Comparison of ENCODE assay signal across 26 cellular contexts in the genomic region with DNA sequence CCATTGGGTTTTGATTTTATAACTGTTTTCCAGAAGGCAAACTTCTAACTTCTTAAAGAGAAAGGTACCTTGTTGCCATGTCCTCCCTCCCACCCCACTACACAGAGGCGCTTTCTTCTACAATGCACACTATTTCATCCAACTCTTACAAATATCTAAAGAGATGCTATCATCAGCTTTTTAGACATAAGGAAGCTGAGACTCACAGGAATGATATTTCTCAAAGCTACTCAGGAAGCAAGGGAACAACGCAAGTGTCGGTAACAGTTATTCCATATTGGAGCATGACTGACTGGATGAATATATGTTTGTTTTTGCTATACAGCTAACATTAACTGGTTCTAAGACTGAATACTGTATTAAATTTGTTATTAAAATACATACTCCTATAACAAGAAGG.
"Had no signal": no experiment of that assay in that cellular context is flagged by ENCODE, and none has a peak within 500 bp of the region (broad histone marks: within the 10 kb centered on the region; RNA-seq: fewer than 3 reads in every experiment).

No MANE protein-coding gene starts in this region.

- FAIRE-seq: colon, endometrium, keratinocyte had no signal

- H3K36me3 ChIP-seq: esophagus squamous epithelium, gastrocnemius medialis, heart right ventricle, left lung, lower lobe of right lung had no signal

- H3K4me3 ChIP-seq: coronary artery, esophagus squamous epithelium, gastrocnemius medialis, heart right ventricle, left lung, lower lobe of right lung, mucosa of descending colon had no signal

- H3K4me1 ChIP-seq: esophagus squamous epithelium, left lung, lower lobe of right lung had no signal

- H3K9me3 ChIP-seq: esophagus squamous epithelium, gastrocnemius medialis, heart right ventricle, left lung, lower lobe of right lung, mucosa of descending colon had no signal

- DNase-seq: effector CD8-positive, alpha-beta T cell; effector memory CD8-positive, alpha-beta T cell; endodermal cell; erythroblast; esophagus squamous epithelium; foreskin fibroblast; foreskin melanocyte; gastrocnemius medialis; glutamatergic neuron; head of caudate nucleus; heart right ventricle; hippocampal formation; immature natural killer cell; left cardiac atrium; left lung; left ventricle myocardium superior; lower lobe of right lung; mesenchymal stem cell; mucosa of descending colon; naive B cell had no signal

- ATAC-seq: effector memory CD8-positive, alpha-beta T cell; esophagus mucosa; gastrocnemius medialis; heart right ventricle; left cardiac atrium; left lung; left ventricle myocardium superior; lower lobe of right lung; mucosa of descending colon had no signal

- H3K27ac ChIP-seq: coronary artery, epithelial cell of prostate, esophagus squamous epithelium, gastrocnemius medialis, heart right ventricle, left lung, lower lobe of right lung had no signal

- H3K27me3 ChIP-seq: esophagus squamous epithelium, gastrocnemius medialis, heart right ventricle, left lung had no signal
